In genomic region chr5:78509145-78509865, GRCh38 we compare ENCODE assay signal across 8 cellular contexts.
DNase-seq lines count a peak whose midpoint lies in the region; ATAC-seq and TF ChIP-seq lines count a peak whose summit lies in the region.

No MANE protein-coding gene starts in this region.

- no peaks in the 10 kb centered on the region for H4K20me1 ChIP-seq in hepatocyte (ENCODE audit: insufficient read depth, poor library complexity, severe bottlenecking)

- peak overlapping the region; percentile 74 for H3K4me2 ChIP-seq in hepatocyte

- H3K79me2 ChIP-seq in hepatocyte = peaks cover 40% of the 10 kb centered on the region

- H3K9me3 Mint-ChIP-seq in T-helper 1 cell treated with Interleukin-12 subunit alpha and Interleukin-12 subunit beta and Interleukin-4 antibody, amounts not matched to agents 30 μg/mL and 1 μg/mL, for 36 hours = no peaks in the 10 kb centered on the region
- H3K9me3 Mint-ChIP-seq in stimulated activated naive CD8-positive, alpha-beta T cell treated with anti-CD3 and anti-CD28 coated beads, Interleukin-15, amount 100 ng/mL, for 72 hours = no peaks in the 10 kb centered on the region

- no peak for DNase-seq in T-helper 1 cell
- DNase-seq in UCSD-AML1 (lab: John Stamatoyannopoulos, UW; ENCODE audit: unreplicated experiment) = peak; percentile 46
- DNase-seq in hepatocyte (ENCODE audit: low spot score) = no peak
- peak in 1 of 2 donors; percentile 10 for DNase-seq in stimulated activated naive CD8-positive, alpha-beta T cell treated with anti-CD3 and anti-CD28 coated beads, Interleukin-15, amount 100 ng/mL, for 72 hours
- no peak for DNase-seq in GF-D8 (lab: John Stamatoyannopoulos, UW)

- no peaks in the 10 kb centered on the region for H3K27me3 ChIP-seq in hepatocyte

- no peaks in the 10 kb centered on the region for H3K36me3 Mint-ChIP-seq in T-helper 1 cell treated with Interleukin-12 subunit alpha and Interleukin-12 subunit beta and Interleukin-4 antibody, amounts not matched to agents 30 μg/mL and 1 μg/mL, for 36 hours (ENCODE audit: low read depth)

- H3K27ac Mint-ChIP-seq in T-helper 1 cell treated with Interleukin-12 subunit alpha and Interleukin-12 subunit beta and Interleukin-4 antibody, amounts not matched to agents 30 μg/mL and 1 μg/mL, for 36 hours = no peak overlapping the region
- H3K27ac Mint-ChIP-seq in stimulated activated naive CD8-positive, alpha-beta T cell treated with anti-CD3 and anti-CD28 coated beads, Interleukin-15, amount 100 ng/mL, for 72 hours = peak overlapping the region in 1 of 2 donors; percentile 42

- TF ChIP-seq CTCF in hepatocyte (IDR thresholded peaks at IDR 0.05; ENCODE audit: poor library complexity) = no peak

- H3K4me1 ChIP-seq in hepatocyte (ENCODE audit: insufficient read depth) = peaks cover 64% of the 10 kb centered on the region

- peak overlapping the region; percentile 7 for H3K4me3 ChIP-seq in hepatocyte

- H3K4me1 Mint-ChIP-seq in T-helper 1 cell treated with Interleukin-12 subunit alpha and Interleukin-12 subunit beta and Interleukin-4 antibody, amounts not matched to agents 30 μg/mL and 1 μg/mL, for 36 hours (ENCODE audit: low read depth) = peaks cover 8% of the 10 kb centered on the region
- peaks cover 16% of the 10 kb centered on the region for H3K4me1 Mint-ChIP-seq in stimulated activated naive CD8-positive, alpha-beta T cell treated with anti-CD3 and anti-CD28 coated beads, Interleukin-15, amount 100 ng/mL, for 72 hours

- H3K27me3 Mint-ChIP-seq in T-helper 1 cell treated with Interleukin-12 subunit alpha and Interleukin-12 subunit beta and Interleukin-4 antibody, amounts not matched to agents 30 μg/mL and 1 μg/mL, for 36 hours (ENCODE audit: low read depth) = peaks cover 59% of the 10 kb centered on the region
- H3K27me3 Mint-ChIP-seq in stimulated activated naive CD8-positive, alpha-beta T cell treated with anti-CD3 and anti-CD28 coated beads, Interleukin-15, amount 100 ng/mL, for 72 hours = peaks cover 82% of the 10 kb centered on the region

- peak; percentile 55 for ATAC-seq in stimulated activated naive CD8-positive, alpha-beta T cell treated with anti-CD3 and anti-CD28 coated beads, Interleukin-15, amount 100 ng/mL, for 72 hours
- ATAC-seq in GM19463 (IDR thresholded peaks at IDR 0.05; ENCODE audit: unreplicated experiment) = no peak
- no peak for ATAC-seq in HG03097 (IDR thresholded peaks at IDR 0.05; ENCODE audit: low FRiP score, unreplicated experiment)

- no peak overlapping the region for H2AFZ ChIP-seq in hepatocyte

- H3K9me2 ChIP-seq in hepatocyte (replicated peaks; ENCODE audit: insufficient read depth) = no peaks in the 10 kb centered on the region

- no peaks in the 10 kb centered on the region for H3K9me3 ChIP-seq in hepatocyte (ENCODE audit: low read depth)

- H3K27ac ChIP-seq in hepatocyte = peak overlapping the region; percentile 59

- no peaks in the 10 kb centered on the region for H3K36me3 ChIP-seq in hepatocyte (replicated peaks; ENCODE audit: insufficient read depth, low read depth)

- 64% methylated on average over 18 of the region's 18 CpGs for WGBS in hepatocyte (ENCODE audit: low lambda C conversion rate, missing lambda C conversion rate)

- peak overlapping the region; percentile 51 for H3K4me3 Mint-ChIP-seq in T-helper 1 cell treated with Interleukin-12 subunit alpha and Interleukin-12 subunit beta and Interleukin-4 antibody, amounts not matched to agents 30 μg/mL and 1 μg/mL, for 36 hours
- H3K4me3 Mint-ChIP-seq in stimulated activated naive CD8-positive, alpha-beta T cell treated with anti-CD3 and anti-CD28 coated beads, Interleukin-15, amount 100 ng/mL, for 72 hours = peak overlapping the region; percentile 75 to 88
